In genomic region chr6:27630727-27631613, GRCh38 we compare ENCODE assay signal across 8 cellular contexts.
A peak's percentile ranks its signal among the peaks of the same experiment; 100 is the strongest.
DNase-seq lines count a peak whose midpoint lies in the region; ATAC-seq and TF ChIP-seq lines count a peak whose summit lies in the region.

No MANE protein-coding gene starts in this region.

- DNase-seq in CD4-positive, CD25-positive, alpha-beta regulatory T cell = peak in 1 of 3 donors; percentile 43
- DNase-seq in HFF-Myc (ENCODE audit: extremely low read depth, low read depth) = no peak
- peak in 1 of 2 experiments; percentile 4 for DNase-seq in SJSA1 (ENCODE audit: low read depth in 1 of 2, low spot score in 2 of 2)
- DNase-seq in chondrocyte (ENCODE audit: low spot score) = no peak
- DNase-seq in naive B cell = no peak
- peak; percentile 65 for DNase-seq in upper lobe of right lung
- no peak for DNase-seq in mucosa of gallbladder (ENCODE audit: low spot score)
- DNase-seq in DMS153 (lab: John Stamatoyannopoulos, UW) = no peak

- H3K27ac Mint-ChIP-seq in CD4-positive, CD25-positive, alpha-beta regulatory T cell = no peak overlapping the region
- H3K27ac Mint-ChIP-seq in chondrocyte (ENCODE audit: unreplicated experiment) = no peak overlapping the region
- peak overlapping the region in 1 of 6 donors; percentile 88 for H3K27ac Mint-ChIP-seq in naive B cell

- peaks cover 31% of the 10 kb centered on the region for H3K27me3 ChIP-seq in CD4-positive, CD25-positive, alpha-beta regulatory T cell (ENCODE audit: control insufficient read depth, insufficient read depth, low read length)
- H3K27me3 ChIP-seq in SJSA1 (replicated peaks) (no peaks in the 10 kb centered on the region), upper lobe of right lung (peaks cover 69% of the 10 kb centered on the region)

- H3K4me3 ChIP-seq in CD4-positive, CD25-positive, alpha-beta regulatory T cell (ENCODE audit: low read depth, low read length) = no peak overlapping the region
- H3K4me3 ChIP-seq in HFF-Myc (replicated peaks; ENCODE audit: low read depth, low read length) = peak overlapping the region; percentile 58
- peak overlapping the region; percentile 14 for H3K4me3 ChIP-seq in SJSA1
- H3K4me3 ChIP-seq in upper lobe of right lung = no peak overlapping the region

- H3K4me1 ChIP-seq in CD4-positive, CD25-positive, alpha-beta regulatory T cell (ENCODE audit: control insufficient read depth, insufficient read depth, low read length, poor library complexity, severe bottlenecking) = no peaks in the 10 kb centered on the region
- H3K4me1 ChIP-seq in SJSA1 (replicated peaks) = no peaks in the 10 kb centered on the region
- H3K4me1 ChIP-seq in upper lobe of right lung = peaks cover 6% of the 10 kb centered on the region

- H3K4me1 Mint-ChIP-seq in CD4-positive, CD25-positive, alpha-beta regulatory T cell = peaks cover 0 to 11% (median 1%) of the 10 kb centered on the region in 4 donors
- H3K4me1 Mint-ChIP-seq in chondrocyte (ENCODE audit: low read depth) (peaks cover 17% of the 10 kb centered on the region), naive B cell (peaks cover 0 to 17% (median 7%) of the 10 kb centered on the region in 3 donors)

- intact Hi-C loops in upper lobe of right lung (cut with DNase I) = no loop called here

- no peak for ATAC-seq in CD4-positive, CD25-positive, alpha-beta regulatory T cell (ENCODE audit: low read depth in 2 of 2)
- ATAC-seq in naive B cell (ENCODE audit: low read depth in 2 of 2) (no peak), upper lobe of right lung (peak; percentile 19)

- no peak overlapping the region for H3K27ac ChIP-seq in CD4-positive, CD25-positive, alpha-beta regulatory T cell (ENCODE audit: insufficient read depth, low read length, poor library complexity, severe bottlenecking)
- H3K27ac ChIP-seq in SJSA1 = no peak overlapping the region
- H3K27ac ChIP-seq in upper lobe of right lung = no peak overlapping the region

- no peaks in the 10 kb centered on the region for H3K36me3 Mint-ChIP-seq in CD4-positive, CD25-positive, alpha-beta regulatory T cell
- H3K36me3 Mint-ChIP-seq in chondrocyte (ENCODE audit: low read depth) (no peaks in the 10 kb centered on the region), naive B cell (peaks cover 3 to 5% of the 10 kb centered on the region in 2 donors)

- TF ChIP-seq CTCF in HFF-Myc (IDR thresholded peaks at IDR 0.05; ENCODE audit: low read depth, low read length, missing control alignments) (peak; percentile 15), chondrocyte (IDR thresholded peaks at IDR 0.05) (peak; percentile 37), upper lobe of right lung (IDR thresholded peaks at IDR 0.05) (no peak)

- H3K27me3 Mint-ChIP-seq in CD4-positive, CD25-positive, alpha-beta regulatory T cell = peaks cover 70% of the 10 kb centered on the region
- peaks cover 10% of the 10 kb centered on the region for H3K27me3 Mint-ChIP-seq in chondrocyte (ENCODE audit: low read depth)
- H3K27me3 Mint-ChIP-seq in naive B cell = peaks cover 63 to 72% (median 69%) of the 10 kb centered on the region in 3 donors

- peak overlapping the region in 3 of 4 donors; percentile 11 to 77 (median 67) for H3K4me3 Mint-ChIP-seq in CD4-positive, CD25-positive, alpha-beta regulatory T cell
- H3K4me3 Mint-ChIP-seq in chondrocyte (ENCODE audit: unreplicated experiment) (peak overlapping the region; percentile 79), naive B cell (peak overlapping the region in 6 of 8 donors; percentile 43 to 74 (median 64))

- no peaks in the 10 kb centered on the region for H3K36me3 ChIP-seq in CD4-positive, CD25-positive, alpha-beta regulatory T cell (ENCODE audit: control insufficient read depth, insufficient read depth, low read length)
- H3K36me3 ChIP-seq in SJSA1 = no peaks in the 10 kb centered on the region
- H3K36me3 ChIP-seq in upper lobe of right lung = no peaks in the 10 kb centered on the region

- peaks cover 0 to 10% (median 3%) of the 10 kb centered on the region in 7 donors for H3K9me3 Mint-ChIP-seq in CD4-positive, CD25-positive, alpha-beta regulatory T cell
- H3K9me3 Mint-ChIP-seq in chondrocyte (ENCODE audit: low read depth) = peaks cover 6% of the 10 kb centered on the region
- H3K9me3 Mint-ChIP-seq in naive B cell = peaks cover 2 to 27% (median 6%) of the 10 kb centered on the region in 7 donors

- H3K9me3 ChIP-seq in CD4-positive, CD25-positive, alpha-beta regulatory T cell (ENCODE audit: control insufficient read depth in 2 of 2, low read length in 2 of 2) = peaks cover 2 to 3% of the 10 kb centered on the region in 2 experiments
- H3K9me3 ChIP-seq in SJSA1 (replicated peaks) (peaks cover 5% of the 10 kb centered on the region; the same call in 1 of the 2 replicates), upper lobe of right lung (no peaks in the 10 kb centered on the region)

Comparison
In these comparisons a context has a peak if more than half of its experiments do, and no peak if none do; other contexts are left out.
1. H3K4me3 ChIP-seq: peak in HFF-Myc (single experiment) and SJSA1 (single experiment); none in CD4-positive, CD25-positive, alpha-beta regulatory T cell (single experiment) and upper lobe of right lung (single experiment).
2. Peak in every context shown above with its lines, with median percentiles within 50 percentile points of each other: H3K4me3 Mint-ChIP-seq.